In genomic region chr1:37875833-37876232, GRCh38 we compare ENCODE assay signal across 15 cellular contexts. TPM values are rescaled to one million over a fixed set of nuclear protein-coding genes. Genes with fewer than 3 reads are reported as not detected.
DNase-seq lines count a peak whose midpoint lies in the region; ATAC-seq, FAIRE-seq and TF ChIP-seq lines count a peak whose summit lies in the region.
"Had no signal": no experiment of that assay in that cellular context is flagged by ENCODE, and none has a peak within 500 bp of the region (broad histone marks: within the 10 kb centered on the region; RNA-seq: fewer than 3 reads in every experiment).

No MANE protein-coding gene starts in this region.

- no peaks in the 10 kb centered on the region for H3K9me3 Mint-ChIP-seq in H9
- no peaks in the 10 kb centered on the region for H3K9me3 Mint-ChIP-seq in activated naive CD4-positive, alpha-beta T cell treated with anti-CD3 and anti-CD28 coated beads for 36 hours

- H4K5ac ChIP-seq in H9 (ENCODE audit: insufficient read length, low read depth, low read length): no peak overlapping the region

- H2AK5ac ChIP-seq in H9 (ENCODE audit: insufficient read length, low read length): no peak overlapping the region

- ATAC-seq in RWPE2 (ENCODE audit: low read depth) (no peak), Right ventricle myocardium superior (ENCODE audit: poor library complexity) (no peak)
- ATAC-seq: lower lobe of right lung had no signal

- H4K91ac ChIP-seq in H9 (ENCODE audit: insufficient read length, low read depth, low read length): no peak overlapping the region

- H3K4me1 Mint-ChIP-seq in H9: no peaks in the 10 kb centered on the region
- H3K4me1 Mint-ChIP-seq in activated naive CD4-positive, alpha-beta T cell treated with anti-CD3 and anti-CD28 coated beads for 36 hours (ENCODE audit: low read depth): no peaks in the 10 kb centered on the region

- WGBS in H9 (ENCODE audit: extremely low coverage, insufficient read length, low lambda C conversion rate): no CpG with 5 or more reads among the region's 1 CpG

- H3T11ph ChIP-seq in H9 (ENCODE audit: low read length): no peak overlapping the region

- peaks cover 12 to 65% (median 37%) of the 10 kb centered on the region in 3 experiments; a peak in 6 of 7 replicates for H3K36me3 Mint-ChIP-seq in H9 (ENCODE audit: insufficient read depth in 1 of 3, low read depth in 3 of 3)
- H3K36me3 Mint-ChIP-seq in activated naive CD4-positive, alpha-beta T cell treated with anti-CD3 and anti-CD28 coated beads for 36 hours (ENCODE audit: low read depth): peaks cover 35% of the 10 kb centered on the region

- peak; percentile 29 for FAIRE-seq in A204.1 (lab: Jason Lieb, UNC)

- no peak overlapping the region for H4K8ac ChIP-seq in H9 (replicated peaks; ENCODE audit: insufficient read length, low read depth, low read length)

- no peak overlapping the region for H3K23ac ChIP-seq in H9 (ENCODE audit: insufficient read length, low read depth, low read length)

- H3K79me1 ChIP-seq in H9 (ENCODE audit: insufficient read depth, low read depth, low read length, poor library complexity, severe bottlenecking): no peaks in the 10 kb centered on the region

- H3K4me2 ChIP-seq in H9 (ENCODE audit: insufficient read depth, insufficient read length, low read length): no peak overlapping the region
- H3K4me2 ChIP-seq: BLaER1 had no signal

- H2BK12ac ChIP-seq in H9 (ENCODE audit: insufficient read length, low read depth, low read length): no peak overlapping the region

- CTCF ChIA-PET in activated naive CD4-positive, alpha-beta T cell treated with anti-CD3 and anti-CD28 coated beads for 36 hours (lab: Charles Lee): interaction anchor here (1.3 kb wide), 1 partner anchor 16 kb away, joined by 5 read pairs; the partner anchor contains the start of gene MTF1

- H3K4me1 ChIP-seq in H9 (ENCODE audit: insufficient read depth, low read length): no peaks in the 10 kb centered on the region
- H3K4me1 ChIP-seq in RWPE2 (ENCODE audit: insufficient read depth, poor library complexity, severe bottlenecking): no peaks in the 10 kb centered on the region
- H3K4me1 ChIP-seq: BLaER1, lower lobe of right lung, stomach had no signal

- H3K18ac ChIP-seq in H9 (ENCODE audit: insufficient read length, low read depth, low read length): no peak overlapping the region

- H2BK20ac ChIP-seq in H9 (ENCODE audit: low read depth, low read length, poor library complexity, severe bottlenecking): no peak overlapping the region

- H2BK120ac ChIP-seq in H9 (ENCODE audit: low read depth, low read length, poor library complexity, severe bottlenecking): no peak overlapping the region

- H2BK5ac ChIP-seq in H9 (ENCODE audit: insufficient read length, low read length): no peak overlapping the region

- TF ChIP-seq CTCF in H9 (conservative IDR thresholded peaks at IDR 0.05) (peak; percentile 42), RWPE2 (IDR thresholded peaks at IDR 0.05; ENCODE audit: poor library complexity, severe bottlenecking) (peak; percentile 39)

- H3K27ac ChIP-seq in H9 (ENCODE audit: insufficient read length, low read depth, low read length): no peak overlapping the region
- H3K27ac ChIP-seq in RWPE2 (ENCODE audit: poor library complexity, severe bottlenecking): no peak overlapping the region
- H3K27ac ChIP-seq in substantia nigra (ENCODE audit: low read depth, low read length, poor library complexity, severe bottlenecking): no peak overlapping the region
- H3K27ac ChIP-seq: BLaER1, lower lobe of right lung, ovary, stomach had no signal

- H3K27ac Mint-ChIP-seq in H9: peak overlapping the region in 2 of 3 experiments; percentile 48 to 51; a peak in 4 of 7 replicates
- H3K27ac Mint-ChIP-seq in activated naive CD4-positive, alpha-beta T cell treated with anti-CD3 and anti-CD28 coated beads for 36 hours: no peak overlapping the region

- H3K9me3 ChIP-seq in H9 (ENCODE audit: control insufficient read depth, low read depth, low read length) (no peaks in the 10 kb centered on the region), RWPE2 (ENCODE audit: severe bottlenecking) (no peaks in the 10 kb centered on the region)
- H3K9me3 ChIP-seq: BLaER1, lower lobe of right lung, ovary, stomach had no signal

- H3K36me3 ChIP-seq in RWPE2 (ENCODE audit: low read depth): peaks cover 21% of the 10 kb centered on the region
- H3K36me3 ChIP-seq: ovary had no signal

- no peaks in the 10 kb centered on the region for H3K27me3 ChIP-seq in H9 (ENCODE audit: insufficient read depth, low read length)
- H3K27me3 ChIP-seq in RWPE2 (ENCODE audit: insufficient read depth, poor library complexity, severe bottlenecking): no peaks in the 10 kb centered on the region
- H3K27me3 ChIP-seq: BLaER1, ovary, stomach had no signal

- H3K14ac ChIP-seq in H9 (ENCODE audit: insufficient read depth, low read length): no peak overlapping the region

- H3K4me3 Mint-ChIP-seq in H9: no peak overlapping the region
- no peak overlapping the region for H3K4me3 Mint-ChIP-seq in activated naive CD4-positive, alpha-beta T cell treated with anti-CD3 and anti-CD28 coated beads for 36 hours

- H3K27me3 Mint-ChIP-seq in H9 (ENCODE audit: low read depth): no peaks in the 10 kb centered on the region
- no peaks in the 10 kb centered on the region for H3K27me3 Mint-ChIP-seq in activated naive CD4-positive, alpha-beta T cell treated with anti-CD3 and anti-CD28 coated beads for 36 hours (ENCODE audit: low read depth)

- no peak overlapping the region for H3K56ac ChIP-seq in H9 (ENCODE audit: insufficient read length, low read depth, low read length)

- H3K9ac ChIP-seq in H9 (ENCODE audit: extremely low read depth, insufficient read length, low read length): no peak overlapping the region
- H3K9ac ChIP-seq: BLaER1 had no signal

- no peaks in the 10 kb centered on the region for H3K79me2 ChIP-seq in H9 (ENCODE audit: insufficient read depth, low read length)

- no peak overlapping the region for H2BK15ac ChIP-seq in H9 (ENCODE audit: low read depth, low read length)

- H2AFZ ChIP-seq in H9 (ENCODE audit: low read length): no peak overlapping the region

- no peaks in the 10 kb centered on the region for H3K23me2 ChIP-seq in H9 (ENCODE audit: insufficient read length, low read depth, low read length, poor library complexity, severe bottlenecking)

- no peak overlapping the region for H3K4me3 ChIP-seq in RWPE2 (ENCODE audit: severe bottlenecking)
- H3K4me3 ChIP-seq: BLaER1, lower lobe of right lung, ovary, stomach had no signal

- intact Hi-C loops in Right ventricle myocardium superior (cut with DNase I): no loop called here
- intact Hi-C loops in activated naive CD4-positive, alpha-beta T cell treated with anti-CD3 and anti-CD28 coated beads for 36 hours (cut with micrococcal nuclease): no loop called here

- H3K4ac ChIP-seq in H9 (ENCODE audit: low read depth, low read length): no peak overlapping the region

- no peaks in the 10 kb centered on the region for H4K20me1 ChIP-seq in H9 (ENCODE audit: control insufficient read depth, insufficient read depth, insufficient read length)
- H4K20me1 ChIP-seq: BLaER1 had no signal

- DNase-seq in H9 (no peak), RWPE2 (ENCODE audit: low spot score) (no peak), fibroblast of gingiva (ENCODE audit: low read depth) (peak; percentile 10), amygdala (lab: John Stamatoyannopoulos, UW) (no peak), Right ventricle myocardium superior (no peak), substantia nigra (lab: John Stamatoyannopoulos, UW) (no peak)
- no peak for DNase-seq in activated naive CD4-positive, alpha-beta T cell treated with anti-CD3 and anti-CD28 coated beads for 36 hours
- DNase-seq: glutamatergic neuron; lower lobe of right lung; NCI-H1436; ovary; stimulated activated CD4-positive, alpha-beta T cell treated with anti-CD3 and anti-CD28 coated beads, Interleukin-4, amount 100 ng/mL, for 1 hour; stomach had no signal

RNA-seq across cellular contexts. Expression of gene MTF1, which starts 16.4 kb away (rescaled TPM):
- total RNA-seq in H9 (2021) (17.0 and 17.5 TPM in 2 replicates), Right ventricle myocardium superior (12.5 TPM)
- total RNA-seq in activated naive CD4-positive, alpha-beta T cell treated with anti-CD3 and anti-CD28 coated beads for 36 hours: 10 to 100 TPM; 18.9 to 19.1 TPM
